ENCODE assay signal across 13 cellular contexts in genomic region chr1:12447301-12447700, GRCh38.
A peak's percentile ranks its signal among the peaks of the same experiment; 100 is the strongest.
DNase-seq lines count a peak whose midpoint lies in the region; ATAC-seq and TF ChIP-seq lines count a peak whose summit lies in the region.
"Had no signal": no experiment of that assay in that cellular context is flagged by ENCODE, and none has a peak within 500 bp of the region (broad histone marks: within the 10 kb centered on the region; RNA-seq: fewer than 3 reads in every experiment).

No MANE protein-coding gene starts in this region.

- no peak overlapping the region for H3K4me3 ChIP-seq in A673 (ENCODE audit: low read depth, low read length, poor library complexity, severe bottlenecking)
- H3K4me3 ChIP-seq in epithelial cell of proximal tubule (ENCODE audit: low read depth, low read length) = no peak overlapping the region
- no peak overlapping the region for H3K4me3 ChIP-seq in BE2C (ENCODE audit: low read depth, low read length)
- H3K4me3 ChIP-seq: Peyer's patch, right lobe of liver had no signal

- H3K4me1 ChIP-seq in A673 (ENCODE audit: insufficient read depth, low read length, poor library complexity, severe bottlenecking) (peaks cover 32% of the 10 kb centered on the region), BE2C (no peaks in the 10 kb centered on the region)

- no peak for TF ChIP-seq CTCF in A673 (conservative IDR thresholded peaks at IDR 0.05; ENCODE audit: low read depth, low read length)
- TF ChIP-seq CTCF in epithelial cell of proximal tubule (conservative IDR thresholded peaks at IDR 0.05; ENCODE audit: low read depth, low read length) = no peak
- no peak for TF ChIP-seq CTCF in BE2C (IDR thresholded peaks at IDR 0.05; ENCODE audit: low read depth, low read length)

- no peaks in the 10 kb centered on the region for H3K36me3 ChIP-seq in A673 (ENCODE audit: insufficient read depth, low read length, poor library complexity, severe bottlenecking)
- no peaks in the 10 kb centered on the region for H3K36me3 ChIP-seq in BE2C
- H3K36me3 ChIP-seq: right lobe of liver had no signal

- DNase-seq in A673 (ENCODE audit: low spot score) = no peak
- DNase-seq in M059J (ENCODE audit: low read depth) = peak; percentile 91
- DNase-seq in epithelial cell of proximal tubule (ENCODE audit: low read depth) = peak; percentile 63
- DNase-seq in non-pigmented ciliary epithelial cell (ENCODE audit: low read depth) = peak; percentile 68
- no peak for DNase-seq in BE2C
- DNase-seq in NCI-H187 treated with DMSO at 0.1 percent for 48 hours (lab: John Stamatoyannopoulos, UW) = no peak
- no peak for DNase-seq in DMS79 treated with DMSO at 0.1 percent for 48 hours (lab: John Stamatoyannopoulos, UW)
- DNase-seq: activated CD8-positive, alpha-beta memory T cell treated with anti-CD3 and anti-CD28 coated beads, Interleukin-2, amount 50 U/mL, for 48 hours; KBM-7; NCI-H2171; Peyer's patch; right lobe of liver had no signal

- H3K9me3 ChIP-seq in A673 (ENCODE audit: low read depth, low read length, poor library complexity, severe bottlenecking) (no peaks in the 10 kb centered on the region), BE2C (no peaks in the 10 kb centered on the region)
- H3K9me3 ChIP-seq: Peyer's patch, right lobe of liver had no signal

- no peak for ATAC-seq in GM18909 (IDR thresholded peaks at IDR 0.05; ENCODE audit: poor library complexity, unreplicated experiment)

- intact Hi-C loops in A673 (cut with micrococcal nuclease; ENCODE audit: unreplicated experiment) = no loop called here

- no TSS peak for BruUV-seq in A673 (replicated peaks; lab: Mats Ljungman, UMichigan)

- H3K27me3 ChIP-seq in A673 (replicated peaks; ENCODE audit: insufficient read depth, low read depth, low read length, poor library complexity) (no peaks in the 10 kb centered on the region), BE2C (no peaks in the 10 kb centered on the region)
- H3K27me3 ChIP-seq: Peyer's patch, right lobe of liver had no signal

- CTCF ChIA-PET in A673 (lab: Charles Lee) = no interaction called here

- POLR2A ChIA-PET in A673 (lab: Charles Lee; ENCODE audit: low non-redundant PET) = interaction anchor here (0.6 to 0.8 kb wide), 2 partner anchors 13 to 170 kb away, joined by 3 to 4 read pairs; no protein-coding TSS in a partner anchor

- H3K27ac ChIP-seq in A673 (ENCODE audit: low read depth, low read length, poor library complexity, severe bottlenecking) = peak overlapping the region; percentile 62

Comparison
In these comparisons a context has a peak if more than half of its experiments do, and no peak if none do; other contexts are left out.
1. DNase-seq: peak in M059J (single experiment), epithelial cell of proximal tubule (single experiment) and non-pigmented ciliary epithelial cell (single experiment); none in A673 (single experiment), BE2C (single experiment), NCI-H187 treated with DMSO at 0.1 percent for 48 hours (single experiment) and DMS79 treated with DMSO at 0.1 percent for 48 hours (single experiment).